Comparison of ENCODE assay signal across 19 cellular contexts in genomic region chr18:12516049-12516677, GRCh38.
DNase-seq lines count a peak whose midpoint lies in the region; ATAC-seq and TF ChIP-seq lines count a peak whose summit lies in the region.
"Had no signal": no experiment of that assay in that cellular context is flagged by ENCODE, and none has a peak within 500 bp of the region (broad histone marks: within the 10 kb centered on the region; RNA-seq: fewer than 3 reads in every experiment).

No MANE protein-coding gene starts in this region.

- peak overlapping the region in 4 of 5 experiments; percentile 65 to 98 (median 85) for H3K27ac Mint-ChIP-seq in brain
- no peak overlapping the region for H3K27ac Mint-ChIP-seq in Caco-2 (ENCODE audit: unreplicated experiment)
- H3K27ac Mint-ChIP-seq: activated CD4-positive, alpha-beta T cell treated with anti-CD3 and anti-CD28 coated beads for 36 hours; activated naive CD4-positive, alpha-beta T cell treated with anti-CD3 and anti-CD28 coated beads, Interleukin-2, amount 50 U/mL, for 72 hours; T-helper 1 cell treated with Interleukin-12 subunit alpha and Interleukin-12 subunit beta and Interleukin-4 antibody, amounts not matched to agents 30 μg/mL and 1 μg/mL, for 36 hours had no signal

- H3K27ac ChIP-seq in right atrium auricular region (no peak overlapping the region), right cardiac atrium (ENCODE audit: low read length) (no peak overlapping the region), aorta (ENCODE audit: low read depth in 1 of 2, low read length in 2 of 2) (peak overlapping the region in 1 of 2 donors; percentile 37), esophagus muscularis mucosa (replicated peaks in 1 of 4) (no peak overlapping the region)
- H3K27ac ChIP-seq: RWPE1, testis had no signal

- peaks cover 29% of the 10 kb centered on the region for H3K36me3 Mint-ChIP-seq in brain
- no peaks in the 10 kb centered on the region for H3K36me3 Mint-ChIP-seq in Caco-2 (ENCODE audit: insufficient read depth, unreplicated experiment)
- H3K36me3 Mint-ChIP-seq: activated naive CD4-positive, alpha-beta T cell treated with anti-CD3 and anti-CD28 coated beads, Interleukin-2, amount 50 U/mL, for 72 hours; naive B cell had no signal

- H3K27me3 Mint-ChIP-seq in brain (no peaks in the 10 kb centered on the region), Caco-2 (ENCODE audit: insufficient read depth, unreplicated experiment) (no peaks in the 10 kb centered on the region)
- H3K27me3 Mint-ChIP-seq: activated CD4-positive, alpha-beta T cell treated with anti-CD3 and anti-CD28 coated beads for 36 hours; central memory CD8-positive, alpha-beta T cell had no signal

- intact Hi-C loops in Right ventricle myocardium inferior (cut with DNase I) (no loop called here), right cardiac atrium (cut with DNase I) (no loop called here), aorta (cut with DNase I) (no loop called here), esophagus muscularis mucosa (cut with DNase I) (no loop called here), Caco-2 (cut with micrococcal nuclease; ENCODE audit: unreplicated experiment) (loop anchor here (10.0 kb wide), 1 partner anchor 121 kb away; no protein-coding TSS in a partner anchor)

- 39% methylated on average over 5 of the region's 5 CpGs for WGBS in right cardiac atrium
- 25 to 37% methylated on average over 5 of the region's 5 CpGs for WGBS in aorta, 2 donors
- WGBS in esophagus muscularis mucosa, result 57% methylated on average over 5 of the region's 5 CpGs

- H3K4me3 ChIP-seq in right atrium auricular region (no peak overlapping the region), right cardiac atrium (ENCODE audit: low read length) (no peak overlapping the region), aorta (ENCODE audit: low read length in 2 of 2) (no peak overlapping the region), esophagus muscularis mucosa (no peak overlapping the region), Caco-2 (ENCODE audit: low read depth, low read length) (no peak overlapping the region), H7 (ENCODE audit: insufficient read depth, low read depth, low read length) (no peak overlapping the region)
- H3K4me3 ChIP-seq: testis had no signal

- H3K9me3 Mint-ChIP-seq in brain (peaks cover 2 to 12% (median 6%) of the 10 kb centered on the region in 5 experiments), Caco-2 (ENCODE audit: unreplicated experiment) (no peaks in the 10 kb centered on the region)
- H3K9me3 Mint-ChIP-seq: activated naive CD4-positive, alpha-beta T cell treated with anti-CD3 and anti-CD28 coated beads, Interleukin-2, amount 50 U/mL, for 72 hours; central memory CD8-positive, alpha-beta T cell; T-helper 1 cell treated with Interleukin-12 subunit alpha and Interleukin-12 subunit beta and Interleukin-4 antibody, amounts not matched to agents 30 μg/mL and 1 μg/mL, for 36 hours had no signal

- H3K36me3 ChIP-seq in right atrium auricular region (peaks cover 9% of the 10 kb centered on the region), aorta (ENCODE audit: control insufficient read depth in 1 of 2, insufficient read depth in 2 of 2, low read length in 1 of 2) (no peaks in the 10 kb centered on the region), esophagus muscularis mucosa (peaks cover 0 to 9% (median 2%) of the 10 kb centered on the region in 4 donors), Caco-2 (ENCODE audit: control insufficient read depth, insufficient read depth, low read length) (no peaks in the 10 kb centered on the region), H7 (replicated peaks; ENCODE audit: control insufficient read depth, insufficient read depth, low read length) (no peaks in the 10 kb centered on the region)

- no peak for TF ChIP-seq EP300 in esophagus muscularis mucosa (IDR thresholded peaks at IDR 0.05)

- H3K4me1 Mint-ChIP-seq in brain (peaks cover 58% of the 10 kb centered on the region), Caco-2 (ENCODE audit: low read depth, unreplicated experiment) (no peaks in the 10 kb centered on the region)
- H3K4me1 Mint-ChIP-seq: activated CD4-positive, alpha-beta T cell treated with anti-CD3 and anti-CD28 coated beads for 36 hours; central memory CD8-positive, alpha-beta T cell; naive B cell had no signal

- DNase-seq in Right ventricle myocardium inferior (ENCODE audit: missing footprints) (no peak), right atrium auricular region (ENCODE audit: low spot score) (no peak), right cardiac atrium (no peak), aorta (no peak), esophagus muscularis mucosa (ENCODE audit: extremely low spot score) (no peak), Caco-2 (no peak), H7 (no peak)
- DNase-seq: activated CD4-positive, alpha-beta T cell treated with anti-CD3 and anti-CD28 coated beads for 36 hours; left colon; naive B cell; NCI-H1436 treated with DMSO at 0.1 percent for 48 hours; NCI-H526 treated with DMSO at 0.1 percent for 48 hours; stimulated activated CD4-positive, alpha-beta T cell treated with anti-CD3 and anti-CD28 coated beads, Interleukin-2, amount 100 ng/mL, for 24 hours; testis had no signal

- H3K4me1 ChIP-seq in right atrium auricular region, result peaks cover 0 to 17% of the 10 kb centered on the region in 2 donors
- H3K4me1 ChIP-seq in right cardiac atrium (ENCODE audit: control insufficient read depth, insufficient read depth, low read length), result peaks cover 4% of the 10 kb centered on the region
- peaks cover 6 to 9% of the 10 kb centered on the region in 2 donors for H3K4me1 ChIP-seq in aorta (ENCODE audit: control insufficient read depth in 1 of 2, insufficient read depth in 2 of 2, low read length in 2 of 2)
- peaks cover 20 to 34% (median 25%) of the 10 kb centered on the region in 4 donors for H3K4me1 ChIP-seq in esophagus muscularis mucosa
- no peaks in the 10 kb centered on the region for H3K4me1 ChIP-seq in Caco-2
- H3K4me1 ChIP-seq: testis had no signal

- H3K4me3 Mint-ChIP-seq in brain (peak overlapping the region in 3 of 5 experiments; percentile 2 to 79 (median 62)), Caco-2 (ENCODE audit: unreplicated experiment) (no peak overlapping the region)
- H3K4me3 Mint-ChIP-seq: activated CD4-positive, alpha-beta T cell treated with anti-CD3 and anti-CD28 coated beads for 36 hours; central memory CD8-positive, alpha-beta T cell; naive B cell; T-helper 1 cell treated with Interleukin-12 subunit alpha and Interleukin-12 subunit beta and Interleukin-4 antibody, amounts not matched to agents 30 μg/mL and 1 μg/mL, for 36 hours had no signal

- H3K9me3 ChIP-seq in right atrium auricular region (no peaks in the 10 kb centered on the region), right cardiac atrium (ENCODE audit: control insufficient read depth, low read length) (no peaks in the 10 kb centered on the region), aorta (ENCODE audit: control insufficient read depth, low read length) (no peaks in the 10 kb centered on the region), esophagus muscularis mucosa (no peaks in the 10 kb centered on the region), Caco-2 (no peaks in the 10 kb centered on the region; the same call in 1 of the 2 replicates)
- H3K9me3 ChIP-seq: testis had no signal

- ATAC-seq in Right ventricle myocardium inferior (peak; percentile 68), right cardiac atrium (peak; percentile 81 to 87), aorta (ENCODE audit: low FRiP score) (peak; percentile 56)
- ATAC-seq: activated CD4-positive, alpha-beta T cell treated with anti-CD3 and anti-CD28 coated beads for 36 hours; activated naive CD4-positive, alpha-beta T cell treated with anti-CD3 and anti-CD28 coated beads, Interleukin-2, amount 50 U/mL, for 72 hours; left colon had no signal

- BruUV-seq in Caco-2 (replicated peaks; lab: Mats Ljungman, UMichigan), result no TSS peak

- TF ChIP-seq CTCF in right atrium auricular region (IDR thresholded peaks at IDR 0.05) (no peak), brain (conservative IDR thresholded peaks at IDR 0.05) (no peak), esophagus muscularis mucosa (IDR thresholded peaks at IDR 0.05) (no peak), Caco-2 (IDR thresholded peaks at IDR 0.05; ENCODE audit: insufficient read depth in 1 of 2, low read depth in 1 of 2, low read length in 1 of 2, severe bottlenecking in 1 of 2, unreplicated experiment in 1 of 2) (no peak)

- no peak for TF ChIP-seq POLR2A in esophagus muscularis mucosa (IDR thresholded peaks at IDR 0.05; ENCODE audit: low read depth)

- H3K27me3 ChIP-seq in right atrium auricular region (no peaks in the 10 kb centered on the region), right cardiac atrium (ENCODE audit: control insufficient read depth, insufficient read depth) (no peaks in the 10 kb centered on the region), aorta (ENCODE audit: control insufficient read depth in 1 of 2, insufficient read depth in 2 of 2, low read length in 1 of 2) (no peaks in the 10 kb centered on the region), esophagus muscularis mucosa (no peaks in the 10 kb centered on the region), Caco-2 (replicated peaks; ENCODE audit: control insufficient read depth, insufficient read depth, low read length) (no peaks in the 10 kb centered on the region), H7 (ENCODE audit: control insufficient read depth, insufficient read depth, low read length) (no peaks in the 10 kb centered on the region)
- H3K27me3 ChIP-seq: testis had no signal

- POLR2A ChIA-PET in Caco-2 (lab: Charles Lee), result no interaction called here

- CTCF ChIA-PET in Caco-2 (lab: Charles Lee), result interaction anchor here (1.4 kb wide), 1 partner anchor 269 kb away, joined by 3 read pairs; no protein-coding TSS in a partner anchor
